ENCODE assay signal across 17 cellular contexts in genomic region chrX:123818243-123818642, GRCh38. TPM values are rescaled to one million over a fixed set of nuclear protein-coding genes. Genes with fewer than 3 reads are reported as not detected.
DNase-seq lines count a peak whose midpoint lies in the region; ATAC-seq and TF ChIP-seq lines count a peak whose summit lies in the region.
"Had no signal": no experiment of that assay in that cellular context is flagged by ENCODE, and none has a peak within 500 bp of the region (broad histone marks: within the 10 kb centered on the region; RNA-seq: fewer than 3 reads in every experiment).

No MANE protein-coding gene starts in this region.

- H3K27me3 ChIP-seq in mammary epithelial cell (ENCODE audit: insufficient read depth, low read length) (no peaks in the 10 kb centered on the region), stomach (no peaks in the 10 kb centered on the region)
- H3K27me3 ChIP-seq: tibial nerve had no signal

- H3K9me3 ChIP-seq in mammary epithelial cell (replicated peaks; ENCODE audit: insufficient read depth, low read length) (no peaks in the 10 kb centered on the region), stomach (no peaks in the 10 kb centered on the region)
- H3K9me3 ChIP-seq: tibial nerve had no signal

- no peak for TF ChIP-seq EP300 in stomach (IDR thresholded peaks at IDR 0.05)

- H3K36me3 ChIP-seq in mammary epithelial cell (ENCODE audit: insufficient read depth, low read length) (no peaks in the 10 kb centered on the region), stomach (no peaks in the 10 kb centered on the region)
- H3K36me3 ChIP-seq: tibial nerve had no signal

- H4K20me1 ChIP-seq in mammary epithelial cell (ENCODE audit: insufficient read depth, low read length): no peaks in the 10 kb centered on the region

- H3K36me3 Mint-ChIP-seq in MCF 10A (ENCODE audit: insufficient read depth, unreplicated experiment): no peaks in the 10 kb centered on the region

- CTCF ChIA-PET in mammary epithelial cell (lab: Charles Lee; ENCODE audit: low non-redundant PET): interaction anchor here (0.6 kb wide), 1 partner anchor 40 kb away, joined by 3 read pairs; no protein-coding TSS in a partner anchor
- CTCF ChIA-PET in MCF 10A (lab: Yijun Ruan, JAX): no interaction called here

- H3K27ac ChIP-seq in mammary epithelial cell (ENCODE audit: insufficient read depth, low read depth, low read length): peak overlapping the region; percentile 77
- no peak overlapping the region for H3K27ac ChIP-seq in stomach
- H3K27ac ChIP-seq: skin epidermis, tibial nerve had no signal

- no peak for TF ChIP-seq POLR2A in stomach (IDR thresholded peaks at IDR 0.05)

- DNase-seq in mammary epithelial cell (peak; percentile 96), MCF 10A (ENCODE audit: unreplicated experiment) (no peak), foreskin fibroblast (peak; percentile 90 to 91), stomach (peak; percentile 20), mucosa of gallbladder (ENCODE audit: low spot score) (no peak), NCI-H1417 (lab: John Stamatoyannopoulos, UW) (no peak)
- DNase-seq in stimulated activated CD4-positive, alpha-beta T cell treated with anti-CD3 and anti-CD28 coated beads, Interleukin-4, amount 100 ng/mL, for 24 hours: no peak
- DNase-seq: effector memory CD8-positive, alpha-beta T cell; hippocampal formation; NCI-H1048; NCI-H446 treated with DMSO at 0.1 percent for 48 hours; RPMI8226 had no signal

- no peak overlapping the region for H3K9ac ChIP-seq in mammary epithelial cell (ENCODE audit: insufficient read depth, low read length)

- in situ Hi-C loops in mammary epithelial cell (cut with MboI; ENCODE audit: low sequenced_read_pairs in 2 of 2): no loop called here

- BruUV-seq in mammary epithelial cell (replicated peaks; lab: Mats Ljungman, UMichigan) (no TSS peak), MCF 10A (replicated peaks; lab: Mats Ljungman, UMichigan) (no TSS peak)

- H3K9me3 Mint-ChIP-seq in MCF 10A (ENCODE audit: unreplicated experiment): no peaks in the 10 kb centered on the region
- H3K9me3 Mint-ChIP-seq: effector memory CD8-positive, alpha-beta T cell had no signal

- ATAC-seq in SK-N-SH treated with all-trans-retinoic acid at 6 μM for 48 hours: peak; percentile 36; the same call in 2 of the 3 replicates
- ATAC-seq: effector memory CD8-positive, alpha-beta T cell; GM12878 had no signal

- H3K4me1 ChIP-seq in mammary epithelial cell (ENCODE audit: insufficient read depth, low read length) (peaks cover 4% of the 10 kb centered on the region), stomach (no peaks in the 10 kb centered on the region)
- H3K4me1 ChIP-seq: tibial nerve had no signal

- dilution Hi-C loops in mammary epithelial cell (cut with HindIII; ENCODE audit: low sequenced_read_pairs): no loop called here

- H3K27ac Mint-ChIP-seq in MCF 10A (ENCODE audit: low read depth, unreplicated experiment): no peak overlapping the region
- H3K27ac Mint-ChIP-seq: effector memory CD8-positive, alpha-beta T cell had no signal

- H3K4me3 ChIP-seq in mammary epithelial cell (replicated peaks in 1 of 3; ENCODE audit: insufficient read depth in 1 of 3, low read depth in 2 of 3, low read length in 3 of 3): no peak overlapping the region
- H3K4me3 ChIP-seq in foreskin fibroblast (ENCODE audit: low read depth in 1 of 2, low read length in 2 of 2): no peak overlapping the region
- no peak overlapping the region for H3K4me3 ChIP-seq in stomach
- H3K4me3 ChIP-seq: GM12878, lung, skin epidermis, tibial nerve had no signal

- no peak for TF ChIP-seq CTCF in mammary epithelial cell (conservative IDR thresholded peaks at IDR 0.05 in 1 of 2, IDR thresholded peaks at IDR 0.05 in 1 of 2; ENCODE audit: extremely low read depth in 1 of 2, insufficient read depth in 1 of 2, low read depth in 1 of 2, low read length in 2 of 2)
- TF ChIP-seq CTCF in MCF 10A (IDR thresholded peaks at IDR 0.05; ENCODE audit: unreplicated experiment): no peak
- no peak for TF ChIP-seq CTCF in foreskin fibroblast (IDR thresholded peaks at IDR 0.05; ENCODE audit: low read depth, low read length)
- TF ChIP-seq CTCF in stomach (IDR thresholded peaks at IDR 0.05): no peak

- H3K4me3 Mint-ChIP-seq in MCF 10A (ENCODE audit: unreplicated experiment): no peak overlapping the region
- H3K4me3 Mint-ChIP-seq: effector memory CD8-positive, alpha-beta T cell had no signal

- no peaks in the 10 kb centered on the region for H3K4me1 Mint-ChIP-seq in MCF 10A (ENCODE audit: insufficient read depth, unreplicated experiment)

- no peaks in the 10 kb centered on the region for H3K79me2 ChIP-seq in mammary epithelial cell (ENCODE audit: insufficient read depth, low read length)

- POLR2A ChIA-PET in MCF 10A (lab: Yijun Ruan, JAX): no interaction called here

- intact Hi-C loops in mammary epithelial cell (cut with micrococcal nuclease) (no loop called here), MCF 10A (cut with micrococcal nuclease) (no loop called here), stomach (cut with DNase I; ENCODE audit: low total_unique reads) (no loop called here)

- peak overlapping the region; percentile 49 for H3K4me2 ChIP-seq in mammary epithelial cell (ENCODE audit: insufficient read depth, low read depth, low read length)

- peak overlapping the region; percentile 75 for H2AFZ ChIP-seq in mammary epithelial cell (ENCODE audit: low read depth, low read length)

- H3K27me3 Mint-ChIP-seq in MCF 10A (ENCODE audit: insufficient read depth, unreplicated experiment): no peaks in the 10 kb centered on the region
- H3K27me3 Mint-ChIP-seq: effector memory CD8-positive, alpha-beta T cell had no signal

TF ChIP-seq in SK-N-SH treated with all-trans-retinoic acid at 6 μM for 48 hours, 23 proteins besides CTCF, POLR2A, EP300 and RAD21 (continues in another document):
- TF ChIP-seq ZFP30 (CRISPR knock-in tag; IDR thresholded peaks at IDR 0.05) (no peak), OSR1 (CRISPR knock-in tag; IDR thresholded peaks at IDR 0.05) (no peak), SNAI2 (CRISPR knock-in tag; IDR thresholded peaks at IDR 0.05) (no peak), ESRRG (CRISPR knock-in tag; IDR thresholded peaks at IDR 0.05) (no peak), ZFP3 (CRISPR knock-in tag; IDR thresholded peaks at IDR 0.05) (no peak), TOX (CRISPR knock-in tag; IDR thresholded peaks at IDR 0.05; ENCODE audit: borderline replicate concordance) (no peak), BACH2 (CRISPR knock-in tag; IDR thresholded peaks at IDR 0.05; ENCODE audit: borderline replicate concordance) (no peak), TSHZ2 (CRISPR knock-in tag; IDR thresholded peaks at IDR 0.05) (no peak), GLIS3 (CRISPR knock-in tag; IDR thresholded peaks at IDR 0.05) (no peak), PATZ1 (CRISPR knock-in tag; IDR thresholded peaks at IDR 0.05; ENCODE audit: borderline replicate concordance) (no peak)

RNA-seq across cellular contexts. Expression of gene XIAP, which starts 41.6 kb away (rescaled TPM):
- 10 to 100 TPM; 23.3 to 43.4 TPM for total RNA-seq in mammary epithelial cell
- polyA plus RNA-seq in mammary epithelial cell: 9.4 TPM
- polyA minus RNA-seq in mammary epithelial cell: 40.2 TPM
- total RNA-seq in MCF 10A (2022): 62.1 and 62.9 TPM in 2 replicates
- 10 to 100 TPM; 10.1 to 47.2 (median 15.6) TPM for total RNA-seq in stomach
- polyA plus RNA-seq in stomach: 1 to 10 TPM; 5.0 to 7.3 (median 6.6) TPM
- total RNA-seq in mucosa of gallbladder: 57.7 TPM

Comparison
In these comparisons a context has a peak if more than half of its experiments do, and no peak if none do; other contexts are left out.
1. DNase-seq: peak in mammary epithelial cell (single experiment), foreskin fibroblast (2 of 2) and stomach (single experiment); none in MCF 10A (single experiment), stimulated activated CD4-positive, alpha-beta T cell treated with anti-CD3 and anti-CD28 coated beads, Interleukin-4, amount 100 ng/mL, for 24 hours (single experiment), mucosa of gallbladder (single experiment) and NCI-H1417 (0 of 3).